ENCODE assay signal across 8 cellular contexts in the genomic region with DNA sequence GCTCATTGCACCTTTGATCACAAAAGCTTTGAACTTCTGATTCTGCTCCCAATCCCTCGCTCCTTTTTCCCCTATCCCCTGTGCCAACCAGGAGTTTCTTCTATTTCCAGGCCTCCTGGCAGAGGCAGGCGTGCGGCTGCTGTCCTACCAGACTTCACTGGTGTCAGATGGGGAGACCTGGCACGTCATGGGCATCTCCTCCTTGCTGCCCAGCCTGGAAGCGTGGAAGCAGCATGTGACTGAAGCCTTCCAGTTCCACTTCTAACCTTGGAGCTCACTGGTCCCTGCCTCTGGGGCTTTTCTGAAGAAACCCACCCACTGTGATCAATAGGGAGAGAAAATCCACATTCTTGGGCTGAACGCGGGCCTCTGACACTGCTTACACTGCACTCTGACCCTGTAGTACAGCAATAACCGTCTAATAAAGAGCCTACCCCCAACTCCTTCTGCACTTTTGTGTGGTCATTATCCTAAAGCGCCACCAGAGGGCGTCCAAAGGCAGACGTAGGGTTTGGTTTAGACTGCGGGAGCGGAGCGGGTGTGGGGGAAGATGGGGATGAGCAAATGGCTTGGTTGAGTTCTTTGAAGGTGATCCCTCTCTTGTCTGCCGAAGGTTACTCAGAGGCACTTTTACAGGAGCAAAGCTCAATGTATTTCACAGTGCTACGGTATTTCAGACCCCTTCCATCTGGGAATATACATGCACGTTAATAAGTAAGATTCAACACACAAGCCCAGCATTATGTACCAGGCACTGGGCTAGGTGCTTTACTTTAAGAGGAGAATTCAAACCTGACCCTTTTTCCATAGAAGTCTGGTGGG. TPM values are rescaled to one million over a fixed set of nuclear protein-coding genes. Genes with fewer than 3 reads are reported as not detected.
A peak's percentile ranks its signal among the peaks of the same experiment; 100 is the strongest.
DNase-seq lines count a peak whose midpoint lies in the region; ATAC-seq and TF ChIP-seq lines count a peak whose summit lies in the region.

No MANE protein-coding gene starts in this region.

- WGBS in body of pancreas, 2 donors, result 33 to 35% methylated on average over 17 of the region's 17 CpGs

- DNase-seq in Daoy (ENCODE audit: low read depth), result peak; percentile 87
- peak; percentile 18 for DNase-seq in NCI-H146 treated with DMSO at 0.1 percent for 48 hours (lab: John Stamatoyannopoulos, UW; ENCODE audit: unreplicated experiment)
- peak; percentile 11 for DNase-seq in T-helper 9 cell
- peak; percentile 69 to 74 (median 74) for DNase-seq in body of pancreas
- peak in 2 of 3 donors; percentile 7 to 13 for DNase-seq in immature natural killer cell
- DNase-seq in stimulated activated CD4-positive, alpha-beta T cell treated with anti-CD3 and anti-CD28 coated beads, Interleukin-12 subunit alpha, Interleukin-12 subunit beta, amount 100 ng/mL, for 4 hours, result peak; percentile 29

- H3K4me3 Mint-ChIP-seq in immature natural killer cell, result no peak overlapping the region

- H3K36me3 ChIP-seq in HEK293 (ENCODE audit: control insufficient read depth in 2 of 2, insufficient read depth in 1 of 2, low read length in 2 of 2), result peaks cover 0 to 50% of the 10 kb centered on the region in 2 experiments; a peak in 2 of 3 replicates
- H3K36me3 ChIP-seq in body of pancreas (replicated peaks in 1 of 2; ENCODE audit: insufficient read depth in 1 of 2, low read depth in 2 of 2), result peaks cover 0 to 1% of the 10 kb centered on the region in 2 donors

- intact Hi-C loops in body of pancreas (cut with DNase I), result no loop called here

- peak; percentile 85 for ATAC-seq in body of pancreas
- ATAC-seq in HG02970 (IDR thresholded peaks at IDR 0.05; ENCODE audit: low FRiP score, unreplicated experiment), result no peak

- POLR2A ChIA-PET in HEK293 (lab: Yijun Ruan, JAX), result interaction anchor here (0.6 to 2.1 kb wide), 4 partner anchors 11 to 36 kb away, joined by 3 to 6 read pairs (median 4); a partner anchor contains a TSS

- no peaks in the 10 kb centered on the region for H3K27me3 ChIP-seq in body of pancreas

- no peak for TF ChIP-seq POLR2A in body of pancreas (IDR thresholded peaks at IDR 0.05)

- H3K9me3 ChIP-seq in HEK293 (ENCODE audit: control insufficient read depth, insufficient read depth, low read depth, low read length) (no peaks in the 10 kb centered on the region), body of pancreas (no peaks in the 10 kb centered on the region)

- H3K36me3 Mint-ChIP-seq in immature natural killer cell, result no peaks in the 10 kb centered on the region

- peak; percentile 81 for TF ChIP-seq CTCF in HEK293 (tag by site-specific recombination; IDR thresholded peaks at IDR 0.05)
- TF ChIP-seq CTCF in body of pancreas (IDR thresholded peaks at IDR 0.05), result peak; percentile 48 to 86 (median 78)

- no peaks in the 10 kb centered on the region for H3K4me1 ChIP-seq in HEK293 (ENCODE audit: control insufficient read depth, insufficient read depth, low read length)
- H3K4me1 ChIP-seq in body of pancreas, result peaks cover 16% of the 10 kb centered on the region

- CTCF ChIA-PET in HEK293 (lab: Yijun Ruan, JAX), result interaction anchor here (0.6 to 2.8 kb wide), 36 partner anchors 8 to 371 kb away, joined by 3 to 22 read pairs (median 4); a partner anchor contains a TSS

- H3K9me3 Mint-ChIP-seq in immature natural killer cell, result no peaks in the 10 kb centered on the region

- H3K27me3 Mint-ChIP-seq in immature natural killer cell (ENCODE audit: low read depth in 3 of 3), result peaks cover 0 to 2% (median 0%) of the 10 kb centered on the region in 3 donors

- H3K27ac ChIP-seq in HEK293 (ENCODE audit: extremely low read depth, low read depth, low read length) (no peak overlapping the region), body of pancreas (peak overlapping the region in 2 of 4 donors; percentile 17 to 50)

- H3K27ac Mint-ChIP-seq in immature natural killer cell, result no peak overlapping the region

- no peak overlapping the region for H3K4me3 ChIP-seq in HEK293 (ENCODE audit: low read depth, low read length)
- no peak overlapping the region for H3K4me3 ChIP-seq in body of pancreas

- no peaks in the 10 kb centered on the region for H3K4me1 Mint-ChIP-seq in immature natural killer cell

TF ChIP-seq in HEK293, 187 proteins besides CTCF, POLR2A, EP300 and RAD21:
- TF ChIP-seq EGR2 (tag by site-specific recombination; IDR thresholded peaks at IDR 0.05; ENCODE audit: low read depth) (peak; percentile 55), ZNF654 (tag by site-specific recombination; IDR thresholded peaks at IDR 0.05; ENCODE audit: low read depth) (peak; percentile 92), ZNF341 (tag by site-specific recombination; IDR thresholded peaks at IDR 0.05; ENCODE audit: low read depth) (no peak), ZNF248 (tag by site-specific recombination; IDR thresholded peaks at IDR 0.05) (no peak), ZNF544 (tag by site-specific recombination; IDR thresholded peaks at IDR 0.05) (no peak), MZF1 (tag by site-specific recombination; IDR thresholded peaks at IDR 0.05; ENCODE audit: borderline replicate concordance) (peak; percentile 89), ZFP3 (tag by site-specific recombination; IDR thresholded peaks at IDR 0.05; ENCODE audit: low read depth) (no peak), ZNF121 (tag by site-specific recombination; IDR thresholded peaks at IDR 0.05) (no peak), ZNF660 (tag by site-specific recombination; IDR thresholded peaks at IDR 0.05) (peak; percentile 72; the same call in 1 of the 2 replicates), RBAK (tag by site-specific recombination; IDR thresholded peaks at IDR 0.05) (no peak), ZNF423 (tag by site-specific recombination; IDR thresholded peaks at IDR 0.05) (no peak), ZNF658 (tag by site-specific recombination; IDR thresholded peaks at IDR 0.05) (no peak), ZBTB17 (tag by site-specific recombination; IDR thresholded peaks at IDR 0.05) (0 out of 2 replicates have a peak, but pooled peaks have one; percentile 23), ZNF324 (tag by site-specific recombination; IDR thresholded peaks at IDR 0.05) (peak; percentile 54; the same call in 1 of the 2 replicates)
- TF ChIP-seq, protein P1, sequence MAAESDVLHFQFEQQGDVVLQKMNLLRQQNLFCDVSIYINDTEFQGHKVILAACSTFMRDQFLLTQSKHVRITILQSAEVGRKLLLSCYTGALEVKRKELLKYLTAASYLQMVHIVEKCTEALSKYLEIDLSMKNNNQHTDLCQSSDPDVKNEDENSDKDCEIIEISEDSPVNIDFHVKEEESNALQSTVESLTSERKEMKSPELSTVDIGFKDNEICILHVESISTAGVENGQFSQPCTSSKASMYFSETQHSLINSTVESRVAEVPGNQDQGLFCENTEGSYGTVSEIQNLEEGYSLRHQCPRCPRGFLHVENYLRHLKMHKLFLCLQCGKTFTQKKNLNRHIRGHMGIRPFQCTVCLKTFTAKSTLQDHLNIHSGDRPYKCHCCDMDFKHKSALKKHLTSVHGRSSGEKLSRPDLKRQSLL (tag by site-specific recombination; IDR thresholded peaks at IDR 0.05), result no peak
- TF ChIP-seq, protein P2, sequence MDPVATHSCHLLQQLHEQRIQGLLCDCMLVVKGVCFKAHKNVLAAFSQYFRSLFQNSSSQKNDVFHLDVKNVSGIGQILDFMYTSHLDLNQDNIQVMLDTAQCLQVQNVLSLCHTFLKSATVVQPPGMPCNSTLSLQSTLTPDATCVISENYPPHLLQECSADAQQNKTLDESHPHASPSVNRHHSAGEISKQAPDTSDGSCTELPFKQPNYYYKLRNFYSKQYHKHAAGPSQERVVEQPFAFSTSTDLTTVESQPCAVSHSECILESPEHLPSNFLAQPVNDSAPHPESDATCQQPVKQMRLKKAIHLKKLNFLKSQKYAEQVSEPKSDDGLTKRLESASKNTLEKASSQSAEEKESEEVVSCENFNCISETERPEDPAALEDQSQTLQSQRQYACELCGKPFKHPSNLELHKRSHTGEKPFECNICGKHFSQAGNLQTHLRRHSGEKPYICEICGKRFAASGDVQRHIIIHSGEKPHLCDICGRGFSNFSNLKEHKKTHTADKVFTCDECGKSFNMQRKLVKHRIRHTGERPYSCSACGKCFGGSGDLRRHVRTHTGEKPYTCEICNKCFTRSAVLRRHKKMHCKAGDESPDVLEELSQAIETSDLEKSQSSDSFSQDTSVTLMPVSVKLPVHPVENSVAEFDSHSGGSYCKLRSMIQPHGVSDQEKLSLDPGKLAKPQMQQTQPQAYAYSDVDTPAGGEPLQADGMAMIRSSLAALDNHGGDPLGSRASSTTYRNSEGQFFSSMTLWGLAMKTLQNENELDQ (tag by site-specific recombination; IDR thresholded peaks at IDR 0.05; ENCODE audit: low read depth), result no peak
- TF ChIP-seq, protein P3, sequence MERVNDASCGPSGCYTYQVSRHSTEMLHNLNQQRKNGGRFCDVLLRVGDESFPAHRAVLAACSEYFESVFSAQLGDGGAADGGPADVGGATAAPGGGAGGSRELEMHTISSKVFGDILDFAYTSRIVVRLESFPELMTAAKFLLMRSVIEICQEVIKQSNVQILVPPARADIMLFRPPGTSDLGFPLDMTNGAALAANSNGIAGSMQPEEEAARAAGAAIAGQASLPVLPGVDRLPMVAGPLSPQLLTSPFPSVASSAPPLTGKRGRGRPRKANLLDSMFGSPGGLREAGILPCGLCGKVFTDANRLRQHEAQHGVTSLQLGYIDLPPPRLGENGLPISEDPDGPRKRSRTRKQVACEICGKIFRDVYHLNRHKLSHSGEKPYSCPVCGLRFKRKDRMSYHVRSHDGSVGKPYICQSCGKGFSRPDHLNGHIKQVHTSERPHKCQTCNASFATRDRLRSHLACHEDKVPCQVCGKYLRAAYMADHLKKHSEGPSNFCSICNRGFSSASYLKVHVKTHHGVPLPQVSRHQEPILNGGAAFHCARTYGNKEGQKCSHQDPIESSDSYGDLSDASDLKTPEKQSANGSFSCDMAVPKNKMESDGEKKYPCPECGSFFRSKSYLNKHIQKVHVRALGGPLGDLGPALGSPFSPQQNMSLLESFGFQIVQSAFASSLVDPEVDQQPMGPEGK (tag by site-specific recombination; IDR thresholded peaks at IDR 0.05), result 0 out of 2 replicates have a peak, but pooled peaks have one; percentile 39

RNA-seq across cellular contexts. Expression of a gene that starts 24.7 kb away (rescaled TPM):
- total RNA-seq in Daoy (2014; rRNA removed; shearing (Covaris generic)), result not detected in 2 replicates
- 1 to 10 TPM in 1 of 2 donors, not detected in 1; 6.0 TPM for total RNA-seq in body of pancreas
- not detected for polyA plus RNA-seq in immature natural killer cell

RNA-seq across cellular contexts. Expression of a gene that starts 32.3 kb away (rescaled TPM):
- 140 and 166 TPM in 2 replicates for total RNA-seq in Daoy (2014; rRNA removed; shearing (Covaris generic))
- total RNA-seq in body of pancreas, result 100 to 1,000 TPM in 1 of 2 donors, 10 to 100 TPM in 1; 75.5 to 101 TPM
- 1 to 10 TPM in 2 of 3 donors, not detected in 1; 2.6 to 3.8 TPM for polyA plus RNA-seq in immature natural killer cell

Comparison
In these comparisons a context has a peak if more than half of its experiments do, and no peak if none do; other contexts are left out.
1. DNase-seq: peak in every context shown above with its lines; median percentile 87 in Daoy; 74 in body of pancreas; 29 in stimulated activated CD4-positive, alpha-beta T cell treated with anti-CD3 and anti-CD28 coated beads, Interleukin-12 subunit alpha, Interleukin-12 subunit beta, amount 100 ng/mL, for 4 hours; 18 in NCI-H146 treated with DMSO at 0.1 percent for 48 hours; 11 in T-helper 9 cell; 10 in immature natural killer cell.